ENCODE assay signal across 9 cellular contexts in the genomic region with DNA sequence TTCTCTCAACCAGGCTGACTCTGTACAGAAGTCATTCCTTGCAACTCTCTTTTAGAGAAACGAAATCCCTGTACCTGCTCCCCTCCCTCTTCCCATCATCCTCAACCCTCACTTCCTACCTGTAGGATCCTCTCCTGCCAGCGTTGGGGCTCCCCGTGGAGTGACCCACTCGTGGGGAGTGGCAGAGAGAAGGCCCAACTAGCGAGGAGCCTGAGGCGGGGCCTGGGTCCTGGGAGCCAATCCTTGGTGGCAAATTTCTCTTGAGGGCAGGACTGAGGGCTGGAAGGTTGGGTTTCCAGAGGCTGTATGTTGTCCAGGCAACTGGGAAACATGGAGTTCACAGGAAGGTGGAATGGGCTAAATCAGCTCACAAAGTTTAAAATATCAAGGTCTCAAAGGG. TPM values are rescaled to one million over a fixed set of nuclear protein-coding genes. Genes with fewer than 3 reads are reported as not detected.
DNase-seq lines count a peak whose midpoint lies in the region; ATAC-seq lines count a peak whose summit lies in the region.
"Had no signal": no experiment of that assay in that cellular context is flagged by ENCODE, and none has a peak within 500 bp of the region (broad histone marks: within the 10 kb centered on the region; RNA-seq: fewer than 3 reads in every experiment).

No MANE protein-coding gene starts in this region.

- no peaks in the 10 kb centered on the region for H3K36me3 Mint-ChIP-seq in activated T-cell treated with anti-CD3 and anti-CD28 coated beads, Interleukin-2, amount 50 U/mL, for 72 hours (ENCODE audit: insufficient read depth in 2 of 2)

- no peaks in the 10 kb centered on the region for H3K9me3 ChIP-seq in mesenchymal stem cell (ENCODE audit: control insufficient read depth, low read length)

- H4K8ac ChIP-seq in mesenchymal stem cell (ENCODE audit: low read length): no peak overlapping the region

- H3K4me1 ChIP-seq in mesenchymal stem cell (ENCODE audit: control insufficient read depth, insufficient read depth, low read depth, low read length): no peaks in the 10 kb centered on the region

- H2BK15ac ChIP-seq in mesenchymal stem cell (ENCODE audit: low read depth, poor library complexity, severe bottlenecking): no peak overlapping the region

- no peak overlapping the region for H4K91ac ChIP-seq in mesenchymal stem cell (ENCODE audit: low read length)

- H3K9me3 Mint-ChIP-seq in activated T-cell treated with anti-CD3 and anti-CD28 coated beads, Interleukin-2, amount 50 U/mL, for 72 hours: no peaks in the 10 kb centered on the region
- H3K9me3 Mint-ChIP-seq: activated T-cell treated with anti-CD3 and anti-CD28 coated beads, Interleukin-2, amount 50 U/mL, for 4 hours had no signal

- ATAC-seq in HG02759 (IDR thresholded peaks at IDR 0.05; ENCODE audit: unreplicated experiment): no peak
- no peak for ATAC-seq in GM21825 (IDR thresholded peaks at IDR 0.05; ENCODE audit: unreplicated experiment)
- ATAC-seq in activated T-cell treated with anti-CD3 and anti-CD28 coated beads, Interleukin-2, amount 50 U/mL, for 72 hours (replicated peaks in 1 of 2): no peak
- no peak for ATAC-seq in HG03280 (IDR thresholded peaks at IDR 0.05; ENCODE audit: unreplicated experiment)
- ATAC-seq: activated T-cell treated with anti-CD3 and anti-CD28 coated beads, Interleukin-2, amount 50 U/mL, for 4 hours had no signal

- no peak overlapping the region for H2BK5ac ChIP-seq in mesenchymal stem cell (ENCODE audit: low read depth, low read length, poor library complexity, severe bottlenecking)

- H3K36me3 ChIP-seq in mesenchymal stem cell (ENCODE audit: control insufficient read depth in 1 of 2, insufficient read depth in 2 of 2, low read depth in 1 of 2, low read length in 2 of 2): no peaks in the 10 kb centered on the region

- no peak overlapping the region for H2AK5ac ChIP-seq in mesenchymal stem cell (ENCODE audit: low read length, severe bottlenecking)

- H3K23ac ChIP-seq in mesenchymal stem cell (ENCODE audit: low read length in 2 of 2): no peak overlapping the region

- no peaks in the 10 kb centered on the region for H3K27me3 Mint-ChIP-seq in activated T-cell treated with anti-CD3 and anti-CD28 coated beads, Interleukin-2, amount 50 U/mL, for 72 hours (ENCODE audit: low read depth)

- no peaks in the 10 kb centered on the region for H3K79me1 ChIP-seq in mesenchymal stem cell (replicated peaks; ENCODE audit: low read length, poor library complexity, severe bottlenecking)

- DNase-seq in GM03348 (ENCODE audit: low spot score) (peak; percentile 89), NCI-H345 treated with DMSO at 0.1 percent for 48 hours (lab: John Stamatoyannopoulos, UW; ENCODE audit: unreplicated experiment) (peak; percentile 29), dermis blood vessel endothelial cell (peak; percentile 81), mesenchymal stem cell (peak; percentile 72)
- DNase-seq in activated T-cell treated with anti-CD3 and anti-CD28 coated beads, Interleukin-2, amount 50 U/mL, for 72 hours: no peak
- DNase-seq: activated T-cell treated with anti-CD3 and anti-CD28 coated beads, Interleukin-2, amount 50 U/mL, for 4 hours had no signal

- no peak overlapping the region for H3K4me3 Mint-ChIP-seq in activated T-cell treated with anti-CD3 and anti-CD28 coated beads, Interleukin-2, amount 50 U/mL, for 72 hours
- H3K4me3 Mint-ChIP-seq: activated T-cell treated with anti-CD3 and anti-CD28 coated beads, Interleukin-2, amount 50 U/mL, for 4 hours had no signal

- H3K27ac Mint-ChIP-seq in activated T-cell treated with anti-CD3 and anti-CD28 coated beads, Interleukin-2, amount 50 U/mL, for 72 hours: no peak overlapping the region

- H3K4me3 ChIP-seq in mesenchymal stem cell (ENCODE audit: insufficient read depth in 1 of 2, low read depth in 1 of 2, low read length in 2 of 2): no peak overlapping the region

- H2AFZ ChIP-seq in mesenchymal stem cell (ENCODE audit: low read depth, low read length): no peak overlapping the region

- H3K4me2 ChIP-seq in mesenchymal stem cell (ENCODE audit: low read length, poor library complexity, severe bottlenecking): no peak overlapping the region

- H2BK12ac ChIP-seq in mesenchymal stem cell (ENCODE audit: low read length in 2 of 2): no peak overlapping the region

- 25% methylated on average over 6 of the region's 6 CpGs for WGBS in mesenchymal stem cell

- no peak overlapping the region for H3K18ac ChIP-seq in mesenchymal stem cell (ENCODE audit: low read depth in 1 of 2, low read length in 2 of 2)

- no peak overlapping the region for H3K27ac ChIP-seq in mesenchymal stem cell (ENCODE audit: low read length, poor library complexity, severe bottlenecking)

- no peak overlapping the region for H3K4ac ChIP-seq in mesenchymal stem cell (ENCODE audit: low read depth in 1 of 2, low read length in 2 of 2)

- H3K4me1 Mint-ChIP-seq in activated T-cell treated with anti-CD3 and anti-CD28 coated beads, Interleukin-2, amount 50 U/mL, for 72 hours (ENCODE audit: low read depth): peaks cover 10% of the 10 kb centered on the region

- peaks cover 3 to 6% of the 10 kb centered on the region in 2 experiments for H3K27me3 ChIP-seq in mesenchymal stem cell (ENCODE audit: control insufficient read depth in 1 of 2, insufficient read depth in 1 of 2, low read length in 2 of 2)

- H3K9ac ChIP-seq in mesenchymal stem cell (ENCODE audit: low read length): no peak overlapping the region

- H2BK120ac ChIP-seq in mesenchymal stem cell (ENCODE audit: low read depth, low read length): no peak overlapping the region

- no peak overlapping the region for H3K14ac ChIP-seq in mesenchymal stem cell (ENCODE audit: low read length in 2 of 2)

RNA-seq across cellular contexts. Expression of gene NHERF4, which starts 10.4 kb away (rescaled TPM):
- total RNA-seq in dermis blood vessel endothelial cell: not detected in 2 replicates
- polyA plus RNA-seq in mesenchymal stem cell (2013, experiment 1 of 2): not detected
- not detected for polyA plus RNA-seq in mesenchymal stem cell (2013, experiment 2 of 2)
- total RNA-seq in activated T-cell treated with anti-CD3 and anti-CD28 coated beads, Interleukin-2, amount 50 U/mL, for 72 hours: 1 to 10 TPM in 1 of 2 donors, under 1 TPM in 1; 0.76 to 1.1 TPM

RNA-seq across cellular contexts. Expression of gene CBL, which starts 10.5 kb away (rescaled TPM):
- 13.8 and 22.8 TPM in 2 replicates for total RNA-seq in dermis blood vessel endothelial cell
- 14.9 TPM for polyA plus RNA-seq in mesenchymal stem cell (2013, experiment 1 of 2)
- polyA plus RNA-seq in mesenchymal stem cell (2013, experiment 2 of 2): 14.8 TPM
- 10 to 100 TPM; 45.4 to 52.7 TPM for total RNA-seq in activated T-cell treated with anti-CD3 and anti-CD28 coated beads, Interleukin-2, amount 50 U/mL, for 72 hours

RNA-seq across cellular contexts. Expression of gene NLRX1, which starts 27.2 kb away (rescaled TPM):
- 18.4 and 22.0 TPM in 2 replicates for total RNA-seq in dermis blood vessel endothelial cell
- 3.9 TPM for polyA plus RNA-seq in mesenchymal stem cell (2013, experiment 1 of 2)
- polyA plus RNA-seq in mesenchymal stem cell (2013, experiment 2 of 2): 3.9 TPM
- total RNA-seq in activated T-cell treated with anti-CD3 and anti-CD28 coated beads, Interleukin-2, amount 50 U/mL, for 72 hours: 10 to 100 TPM; 19.3 to 26.7 TPM

RNA-seq across cellular contexts. Expression of gene ABCG4, which starts 46.8 kb away (rescaled TPM):
- 0.05 and 0.17 TPM in 2 replicates for total RNA-seq in dermis blood vessel endothelial cell
- 0.37 TPM for polyA plus RNA-seq in mesenchymal stem cell (2013, experiment 1 of 2)
- polyA plus RNA-seq in mesenchymal stem cell (2013, experiment 2 of 2): 0.23 TPM
- under 1 TPM; 0.09 to 0.24 TPM for total RNA-seq in activated T-cell treated with anti-CD3 and anti-CD28 coated beads, Interleukin-2, amount 50 U/mL, for 72 hours

Comparison
In these comparisons a context has a peak if more than half of its experiments do, and no peak if none do; other contexts are left out.
1. DNase-seq: peak in GM03348 (single experiment), NCI-H345 treated with DMSO at 0.1 percent for 48 hours (single experiment), dermis blood vessel endothelial cell (single experiment) and mesenchymal stem cell (single experiment); none in activated T-cell treated with anti-CD3 and anti-CD28 coated beads, Interleukin-2, amount 50 U/mL, for 72 hours (0 of 2).